Comparison of ENCODE assay signal across 8 cellular contexts in genomic region chr9:121725008-121725795, GRCh38.
DNase-seq lines count a peak whose midpoint lies in the region; ATAC-seq and TF ChIP-seq lines count a peak whose summit lies in the region.

No MANE protein-coding gene starts in this region.

- peaks cover 37% of the 10 kb centered on the region for H3K4me1 Mint-ChIP-seq in MCF 10A (ENCODE audit: insufficient read depth, unreplicated experiment)
- no peaks in the 10 kb centered on the region for H3K4me1 Mint-ChIP-seq in CD8-positive, alpha-beta T cell (ENCODE audit: low read depth)
- no peaks in the 10 kb centered on the region for H3K4me1 Mint-ChIP-seq in naive thymus-derived CD8-positive, alpha-beta T cell

- H3K27me3 Mint-ChIP-seq in MCF 10A (ENCODE audit: insufficient read depth, unreplicated experiment), result no peaks in the 10 kb centered on the region
- H3K27me3 Mint-ChIP-seq in CD8-positive, alpha-beta T cell (ENCODE audit: low read depth), result no peaks in the 10 kb centered on the region
- peaks cover 0 to 7% (median 3%) of the 10 kb centered on the region in 5 donors for H3K27me3 Mint-ChIP-seq in naive thymus-derived CD8-positive, alpha-beta T cell

- ATAC-seq in sciatic nerve (peak; percentile 93), HG03565 (IDR thresholded peaks at IDR 0.05; ENCODE audit: unreplicated experiment) (no peak)
- ATAC-seq in CD8-positive, alpha-beta T cell, result no peak
- no peak for ATAC-seq in naive thymus-derived CD8-positive, alpha-beta T cell

- WGBS in GM23248 (ENCODE audit: low coverage in 1 of 2, low lambda C conversion rate in 2 of 2, missing lambda C conversion rate in 2 of 2), 2 experiments, result 28 to 29% methylated on average over 22 of the region's 22 CpGs
- WGBS in hepatocyte (ENCODE audit: low lambda C conversion rate, missing lambda C conversion rate), result 88% methylated on average over 22 of the region's 22 CpGs

- H3K4me1 ChIP-seq in GM23248 (ENCODE audit: insufficient read depth), result peaks cover 19% of the 10 kb centered on the region
- H3K4me1 ChIP-seq in hepatocyte (ENCODE audit: insufficient read depth), result peaks cover 8% of the 10 kb centered on the region
- H3K4me1 ChIP-seq in CD8-positive, alpha-beta T cell (ENCODE audit: insufficient read depth, low read length), result no peaks in the 10 kb centered on the region

- no peaks in the 10 kb centered on the region for H3K9me2 ChIP-seq in GM23248 (ENCODE audit: insufficient read depth)
- H3K9me2 ChIP-seq in hepatocyte (replicated peaks; ENCODE audit: insufficient read depth), result no peaks in the 10 kb centered on the region

- H3K27ac Mint-ChIP-seq in MCF 10A (ENCODE audit: low read depth, unreplicated experiment), result peak overlapping the region; percentile 86
- no peak overlapping the region for H3K27ac Mint-ChIP-seq in CD8-positive, alpha-beta T cell
- peak overlapping the region in 1 of 10 donors; percentile 63 for H3K27ac Mint-ChIP-seq in naive thymus-derived CD8-positive, alpha-beta T cell

- H3F3A ChIP-seq in GM23248 (ENCODE audit: insufficient read depth), result no peaks in the 10 kb centered on the region

- POLR2A ChIA-PET in MCF 10A (lab: Yijun Ruan, JAX), result interaction anchor here (0.6 to 1.4 kb wide), 9 partner anchors 9 to 179 kb away, joined by 3 to 7 read pairs (median 4); no protein-coding TSS in a partner anchor
- POLR2A ChIA-PET in CD8-positive, alpha-beta T cell (lab: Charles Lee), result no interaction called here
- POLR2A ChIA-PET in naive thymus-derived CD8-positive, alpha-beta T cell (lab: Charles Lee), result no interaction called here

- peak overlapping the region; percentile 10 for H3K4me2 ChIP-seq in GM23248 (ENCODE audit: unreplicated experiment)
- H3K4me2 ChIP-seq in hepatocyte, result no peak overlapping the region

- no peaks in the 10 kb centered on the region for H3K36me3 ChIP-seq in GM23248 (ENCODE audit: low read depth)
- H3K36me3 ChIP-seq in hepatocyte (replicated peaks; ENCODE audit: insufficient read depth, low read depth), result no peaks in the 10 kb centered on the region
- no peaks in the 10 kb centered on the region for H3K36me3 ChIP-seq in CD8-positive, alpha-beta T cell (ENCODE audit: insufficient read depth, low read length)

- DNase-seq in GM23248, result peak; percentile 100
- DNase-seq in MCF 10A (ENCODE audit: unreplicated experiment), result peak; percentile 94
- peak; percentile 66 for DNase-seq in hepatocyte (ENCODE audit: low spot score)
- peak; percentile 95 for DNase-seq in sciatic nerve (ENCODE audit: low spot score)
- no peak for DNase-seq in NCI-H1048 (lab: John Stamatoyannopoulos, UW)
- no peak for DNase-seq in CD8-positive, alpha-beta T cell
- no peak for DNase-seq in naive thymus-derived CD8-positive, alpha-beta T cell

- H3K36me3 Mint-ChIP-seq in MCF 10A (ENCODE audit: insufficient read depth, unreplicated experiment), result no peaks in the 10 kb centered on the region
- no peaks in the 10 kb centered on the region for H3K36me3 Mint-ChIP-seq in CD8-positive, alpha-beta T cell
- no peaks in the 10 kb centered on the region for H3K36me3 Mint-ChIP-seq in naive thymus-derived CD8-positive, alpha-beta T cell

- CTCF ChIA-PET in MCF 10A (lab: Yijun Ruan, JAX), result interaction anchor here (0.6 to 2.7 kb wide), 3 partner anchors 10 to 176 kb away, joined by 3 to 13 read pairs (median 3); no protein-coding TSS in a partner anchor
- CTCF ChIA-PET in CD8-positive, alpha-beta T cell (lab: Charles Lee), result interaction anchor here (1.5 kb wide), 1 partner anchor 11 kb away, joined by 3 read pairs; no protein-coding TSS in a partner anchor

- intact Hi-C loops in MCF 10A (cut with micrococcal nuclease), result loop anchor here (1.0 kb wide), 1 partner anchor 24 kb away; no protein-coding TSS in a partner anchor
- intact Hi-C loops in sciatic nerve (cut with DNase I), result no loop called here
- intact Hi-C loops in CD8-positive, alpha-beta T cell (cut with DNase I, micrococcal nuclease), result no loop called here

- peak overlapping the region; percentile 56 for H3K9ac ChIP-seq in GM23248

- no peaks in the 10 kb centered on the region for H3K27me3 ChIP-seq in GM23248 (replicated peaks; ENCODE audit: insufficient read depth)
- H3K27me3 ChIP-seq in hepatocyte, result no peaks in the 10 kb centered on the region
- no peaks in the 10 kb centered on the region for H3K27me3 ChIP-seq in CD8-positive, alpha-beta T cell (ENCODE audit: insufficient read depth, low read length)

- H4K20me1 ChIP-seq in GM23248 (ENCODE audit: insufficient read depth), result no peaks in the 10 kb centered on the region
- peaks cover 66% of the 10 kb centered on the region for H4K20me1 ChIP-seq in hepatocyte (ENCODE audit: insufficient read depth, poor library complexity, severe bottlenecking)

- peak overlapping the region; percentile 56 for H2AFZ ChIP-seq in GM23248
- H2AFZ ChIP-seq in hepatocyte, result no peak overlapping the region

- H3K79me2 ChIP-seq in GM23248 (ENCODE audit: insufficient read depth), result peaks cover 37% of the 10 kb centered on the region
- H3K79me2 ChIP-seq in hepatocyte, result peaks cover 65% of the 10 kb centered on the region

- no TSS peak for BruUV-seq in MCF 10A (replicated peaks; lab: Mats Ljungman, UMichigan)

- H3K4me3 ChIP-seq in GM23248, result no peak overlapping the region
- H3K4me3 ChIP-seq in hepatocyte, result no peak overlapping the region
- H3K4me3 ChIP-seq in CD8-positive, alpha-beta T cell (ENCODE audit: low read depth, low read length), result no peak overlapping the region

- peak overlapping the region; percentile 56 for H3K27ac ChIP-seq in GM23248
- peak overlapping the region; percentile 53 for H3K27ac ChIP-seq in hepatocyte
- H3K27ac ChIP-seq in CD8-positive, alpha-beta T cell (ENCODE audit: low read depth, low read length), result no peak overlapping the region

- H3K9me3 ChIP-seq in GM23248 (ENCODE audit: low read depth) (no peaks in the 10 kb centered on the region), hepatocyte (ENCODE audit: low read depth) (no peaks in the 10 kb centered on the region)
- no peaks in the 10 kb centered on the region for H3K9me3 ChIP-seq in CD8-positive, alpha-beta T cell (ENCODE audit: low read length)

- no peaks in the 10 kb centered on the region for H3K9me3 Mint-ChIP-seq in MCF 10A (ENCODE audit: unreplicated experiment)
- no peaks in the 10 kb centered on the region for H3K9me3 Mint-ChIP-seq in CD8-positive, alpha-beta T cell
- H3K9me3 Mint-ChIP-seq in naive thymus-derived CD8-positive, alpha-beta T cell, result no peaks in the 10 kb centered on the region

- no peak overlapping the region for H3K4me3 Mint-ChIP-seq in MCF 10A (ENCODE audit: unreplicated experiment)
- no peak overlapping the region for H3K4me3 Mint-ChIP-seq in CD8-positive, alpha-beta T cell
- H3K4me3 Mint-ChIP-seq in naive thymus-derived CD8-positive, alpha-beta T cell, result no peak overlapping the region

- TF ChIP-seq CTCF in MCF 10A (IDR thresholded peaks at IDR 0.05; ENCODE audit: unreplicated experiment), result no peak
- no peak for TF ChIP-seq CTCF in hepatocyte (IDR thresholded peaks at IDR 0.05; ENCODE audit: poor library complexity)
- no peak for TF ChIP-seq CTCF in CD8-positive, alpha-beta T cell (IDR thresholded peaks at IDR 0.05)

- in situ Hi-C loops in GM23248 (cut with MboI), result no loop called here

Comparison
In these comparisons a context has a peak if more than half of its experiments do, and no peak if none do; other contexts are left out.
1. DNase-seq: peak in GM23248 (single experiment), MCF 10A (single experiment), hepatocyte (single experiment) and sciatic nerve (single experiment); none in NCI-H1048 (single experiment), CD8-positive, alpha-beta T cell (0 of 7) and naive thymus-derived CD8-positive, alpha-beta T cell (0 of 10).